11 cellular contexts compared by ENCODE assay signal in the genomic region with DNA sequence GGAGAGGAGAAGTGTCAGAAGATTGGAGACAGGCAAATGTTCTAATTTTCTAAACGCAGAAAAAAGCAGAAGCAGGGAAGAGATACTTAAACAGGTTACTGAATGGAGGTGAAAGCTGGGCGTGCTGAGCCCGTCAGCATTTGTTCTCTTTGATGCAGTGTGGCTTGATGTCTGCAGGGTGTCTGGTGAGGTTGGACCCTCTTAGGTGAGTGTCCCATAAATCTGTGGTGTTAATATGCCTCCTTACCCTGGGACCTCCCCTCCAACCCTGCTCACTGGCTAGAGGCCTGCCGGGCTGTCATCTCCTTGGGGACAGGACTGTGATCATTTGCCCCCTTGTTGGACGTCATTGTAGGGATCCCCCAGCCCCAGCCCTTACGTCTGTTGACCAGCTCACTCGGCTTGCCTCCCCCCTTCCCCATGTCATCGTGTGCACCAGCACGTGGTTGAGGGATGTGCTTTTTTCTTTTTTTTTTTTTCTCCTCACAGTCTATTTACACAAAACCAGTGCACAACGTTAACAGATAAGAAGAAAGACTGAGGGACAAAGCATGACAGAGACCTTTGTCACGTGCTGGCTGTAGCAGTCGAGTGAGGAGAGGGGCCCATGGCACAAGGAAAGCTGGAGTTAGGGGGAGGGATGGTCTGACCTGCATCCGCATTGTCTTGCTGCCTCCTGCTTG. TPM values are rescaled to one million over a fixed set of nuclear protein-coding genes. Genes with fewer than 3 reads are reported as not detected.
DNase-seq lines count a peak whose midpoint lies in the region; ATAC-seq, FAIRE-seq and TF ChIP-seq lines count a peak whose summit lies in the region.
"Had no signal": no experiment of that assay in that cellular context is flagged by ENCODE, and none has a peak within 500 bp of the region (broad histone marks: within the 10 kb centered on the region; RNA-seq: fewer than 3 reads in every experiment).

No MANE protein-coding gene starts in this region.

- intact Hi-C loops in CD4-positive, alpha-beta memory T cell (cut with micrococcal nuclease): no loop called here
- intact Hi-C loops in activated T-helper 2 cell treated with anti-CD3 and anti-CD28 coated beads, Interferon-gamma antibody, Interleukin-2, Interleukin-4, amounts not matched to agents 10 μg/mL and 5 μg/mL and 100 μg/mL, durations not matched to agents 14 hours and 24 hours and 36 hours (cut with micrococcal nuclease): no loop called here
- intact Hi-C loops in natural killer cell (cut with micrococcal nuclease): no loop called here

- no peak for ATAC-seq in natural killer cell

- no peaks in the 10 kb centered on the region for H3K27me3 ChIP-seq in CD4-positive, alpha-beta memory T cell (ENCODE audit: insufficient read depth, low read length)

- H3K4me3 ChIP-seq in CD4-positive, alpha-beta memory T cell (ENCODE audit: low read length in 2 of 2): no peak overlapping the region

- CTCF ChIA-PET in CD4-positive, alpha-beta memory T cell (lab: Charles Lee; ENCODE audit: partially characterized antibody): interaction anchor here (0.9 to 2.4 kb wide), 5 partner anchors 11 to 286 kb away, joined by 3 to 9 read pairs (median 4); no protein-coding TSS in a partner anchor

- peaks cover 18 to 19% of the 10 kb centered on the region in 2 donors for H3K36me3 Mint-ChIP-seq in CD4-positive, alpha-beta memory T cell
- peaks cover 57% of the 10 kb centered on the region for H3K36me3 Mint-ChIP-seq in activated T-helper 2 cell treated with anti-CD3 and anti-CD28 coated beads, Interferon-gamma antibody, Interleukin-2, Interleukin-4, amounts not matched to agents 10 μg/mL and 5 μg/mL and 100 μg/mL, durations not matched to agents 14 hours and 24 hours and 36 hours (ENCODE audit: low read depth)
- H3K36me3 Mint-ChIP-seq in natural killer cell: no peaks in the 10 kb centered on the region

- no peak for TF ChIP-seq CTCF in natural killer cell (IDR thresholded peaks at IDR 0.05)

- H3K4me1 Mint-ChIP-seq in CD4-positive, alpha-beta memory T cell: peaks cover 87 to 100% (median 93%) of the 10 kb centered on the region in 4 donors
- peaks cover 91% of the 10 kb centered on the region for H3K4me1 Mint-ChIP-seq in activated T-helper 2 cell treated with anti-CD3 and anti-CD28 coated beads, Interferon-gamma antibody, Interleukin-2, Interleukin-4, amounts not matched to agents 10 μg/mL and 5 μg/mL and 100 μg/mL, durations not matched to agents 14 hours and 24 hours and 36 hours (ENCODE audit: low read depth)
- peaks cover 90 to 95% of the 10 kb centered on the region in 2 donors for H3K4me1 Mint-ChIP-seq in natural killer cell

- H3K27ac Mint-ChIP-seq in CD4-positive, alpha-beta memory T cell: peak overlapping the region; percentile 86 to 98 (median 95)
- peak overlapping the region; percentile 75 for H3K27ac Mint-ChIP-seq in activated T-helper 2 cell treated with anti-CD3 and anti-CD28 coated beads, Interferon-gamma antibody, Interleukin-2, Interleukin-4, amounts not matched to agents 10 μg/mL and 5 μg/mL and 100 μg/mL, durations not matched to agents 14 hours and 24 hours and 36 hours
- H3K27ac Mint-ChIP-seq in natural killer cell: peak overlapping the region; percentile 91 to 93

- POLR2A ChIA-PET in CD4-positive, alpha-beta memory T cell (lab: Charles Lee; ENCODE audit: partially characterized antibody): interaction anchor here (0.8 to 6.1 kb wide), 10 partner anchors 8 to 297 kb away, joined by 3 to 47 read pairs (median 4); no protein-coding TSS in a partner anchor

- H3K9me3 ChIP-seq in CD4-positive, alpha-beta memory T cell (ENCODE audit: control insufficient read depth in 1 of 2, low read length in 2 of 2): no peaks in the 10 kb centered on the region

- peaks cover 0 to 5% (median 0%) of the 10 kb centered on the region in 8 donors for H3K9me3 Mint-ChIP-seq in CD4-positive, alpha-beta memory T cell
- H3K9me3 Mint-ChIP-seq in activated T-helper 2 cell treated with anti-CD3 and anti-CD28 coated beads, Interferon-gamma antibody, Interleukin-2, Interleukin-4, amounts not matched to agents 10 μg/mL and 5 μg/mL and 100 μg/mL, durations not matched to agents 14 hours and 24 hours and 36 hours: no peaks in the 10 kb centered on the region
- no peaks in the 10 kb centered on the region for H3K9me3 Mint-ChIP-seq in natural killer cell

- no peaks in the 10 kb centered on the region for H3K36me3 ChIP-seq in CD4-positive, alpha-beta memory T cell (ENCODE audit: insufficient read depth, low read length)

- peak; percentile 84 for FAIRE-seq in GM12892 (lab: Jason Lieb, UNC)

- peaks cover 98% of the 10 kb centered on the region for H3K4me1 ChIP-seq in CD4-positive, alpha-beta memory T cell (ENCODE audit: insufficient read depth, low read length)

- peak overlapping the region; percentile 15 to 88 (median 76) for H3K4me3 Mint-ChIP-seq in CD4-positive, alpha-beta memory T cell
- no peak overlapping the region for H3K4me3 Mint-ChIP-seq in activated T-helper 2 cell treated with anti-CD3 and anti-CD28 coated beads, Interferon-gamma antibody, Interleukin-2, Interleukin-4, amounts not matched to agents 10 μg/mL and 5 μg/mL and 100 μg/mL, durations not matched to agents 14 hours and 24 hours and 36 hours (ENCODE audit: low read depth)
- H3K4me3 Mint-ChIP-seq in natural killer cell: peak overlapping the region; percentile 65

- no peaks in the 10 kb centered on the region for H3K27me3 Mint-ChIP-seq in CD4-positive, alpha-beta memory T cell
- no peaks in the 10 kb centered on the region for H3K27me3 Mint-ChIP-seq in activated T-helper 2 cell treated with anti-CD3 and anti-CD28 coated beads, Interferon-gamma antibody, Interleukin-2, Interleukin-4, amounts not matched to agents 10 μg/mL and 5 μg/mL and 100 μg/mL, durations not matched to agents 14 hours and 24 hours and 36 hours (ENCODE audit: low read depth)
- no peaks in the 10 kb centered on the region for H3K27me3 Mint-ChIP-seq in natural killer cell (ENCODE audit: low read depth in 2 of 2)

- no peak for TF ChIP-seq POLR2A in GM12892 (IDR thresholded peaks at IDR 0.05; ENCODE audit: low read depth, low read length)

- peak in 1 of 5 donors; percentile 49 for DNase-seq in CD4-positive, alpha-beta memory T cell
- DNase-seq in GM12892 (ENCODE audit: insufficient read length) (no peak), natural killer cell (no peak), SW480 (ENCODE audit: low spot score) (no peak), D341Med (ENCODE audit: low spot score) (no peak), islet precursor cell (no peak)
- no peak for DNase-seq in activated T-helper 2 cell treated with anti-CD3 and anti-CD28 coated beads, Interferon-gamma antibody, Interleukin-2, Interleukin-4, amounts not matched to agents 10 μg/mL and 5 μg/mL and 100 μg/mL, durations not matched to agents 14 hours and 24 hours and 36 hours (ENCODE audit: low spot score)
- DNase-seq: erythroblast; NCI-H2081 treated with DMSO at 0.1 percent for 48 hours; stimulated activated CD4-positive, alpha-beta T cell treated with anti-CD3 and anti-CD28 coated beads, Interleukin-2, amount 100 ng/mL, for 48 hours; SW 1271 had no signal

- peak overlapping the region; percentile 74 for H3K27ac ChIP-seq in CD4-positive, alpha-beta memory T cell (ENCODE audit: low read depth, low read length)

RNA-seq across cellular contexts. Expression of a gene that starts 56.4 kb away (rescaled TPM):
- total RNA-seq in CD4-positive, alpha-beta memory T cell: 10 to 100 TPM; 98.1 to 98.6 TPM
- polyA plus RNA-seq in CD4-positive, alpha-beta memory T cell: 10 to 100 TPM; 58.0 to 76.6 TPM
- 26.4 TPM for polyA plus RNA-seq in GM12892 (2012; ENCODE audit: missing spikeins)
- total RNA-seq in activated T-helper 2 cell treated with anti-CD3 and anti-CD28 coated beads, Interferon-gamma antibody, Interleukin-2, Interleukin-4, amounts not matched to agents 10 μg/mL and 5 μg/mL and 100 μg/mL, durations not matched to agents 14 hours and 24 hours and 36 hours: 72.4 and 73.9 TPM in 2 replicates
- total RNA-seq in natural killer cell: 10 to 100 TPM; 34.1 to 50.8 (median 43.0) TPM
